30 cellular contexts compared by ENCODE assay signal in the genomic region with DNA sequence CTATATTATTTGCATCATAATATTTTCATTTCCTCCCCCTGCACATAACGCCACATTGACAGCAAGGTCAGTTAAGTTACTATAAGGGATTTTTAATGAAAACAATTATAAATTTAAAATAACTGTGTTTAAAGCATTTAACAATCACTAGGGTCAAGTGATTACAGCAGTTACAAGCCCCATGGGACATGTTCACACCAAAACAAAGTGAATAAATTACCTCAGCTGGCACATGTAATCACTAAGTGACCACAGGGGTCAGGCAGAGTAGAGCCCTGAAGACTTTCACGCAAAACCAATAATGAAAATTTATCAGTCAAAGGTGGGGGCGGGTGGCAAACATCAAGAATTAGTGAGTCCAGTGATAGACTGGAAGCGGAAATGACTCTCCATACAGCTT.
"Had no signal": no experiment of that assay in that cellular context is flagged by ENCODE, and none has a peak within 500 bp of the region (broad histone marks: within the 10 kb centered on the region; RNA-seq: fewer than 3 reads in every experiment).

No MANE protein-coding gene starts in this region.

- H3K9me3 Mint-ChIP-seq: activated CD4-positive, alpha-beta memory T cell treated with anti-CD3 and anti-CD28 coated beads, Interleukin-2, amount 10 ng/mL, durations not matched to agents 7 days and 5 days; activated CD4-positive, alpha-beta T cell treated with anti-CD3 and anti-CD28 coated beads, Interleukin-2, amount 10 ng/mL, durations not matched to agents 7 days and 5 days; activated T-cell treated with anti-CD3 and anti-CD28 coated beads, Interleukin-2, amount 50 U/mL, for 4 hours; activated T-helper 17 cell treated with anti-CD3 and anti-CD28 coated beads, Interleukin-2, amount 50 U/mL, for 72 hours had no signal

- H3K36me3 Mint-ChIP-seq: activated naive CD8-positive, alpha-beta T cell had no signal

- H3K27ac ChIP-seq: brain microvascular endothelial cell, epithelial cell of prostate, esophagus squamous epithelium, gastroesophageal sphincter had no signal

- ATAC-seq: activated T-cell treated with anti-CD3 and anti-CD28 coated beads, Interleukin-2, amount 50 U/mL, for 4 hours; activated T-helper 17 cell treated with anti-CD3 and anti-CD28 coated beads, Interleukin-2, amount 50 U/mL, for 72 hours; effector memory CD8-positive, alpha-beta T cell; gastroesophageal sphincter had no signal

- H3K9me3 ChIP-seq: esophagus squamous epithelium, gastroesophageal sphincter had no signal

- H3K4me3 ChIP-seq: esophagus squamous epithelium, gastroesophageal sphincter had no signal

- H3K27me3 Mint-ChIP-seq: activated CD4-positive, alpha-beta memory T cell treated with anti-CD3 and anti-CD28 coated beads, Interleukin-2, amount 10 ng/mL, durations not matched to agents 7 days and 5 days; activated naive CD8-positive, alpha-beta T cell; effector memory CD8-positive, alpha-beta T cell had no signal

- H3K27ac Mint-ChIP-seq: activated CD4-positive, alpha-beta memory T cell treated with anti-CD3 and anti-CD28 coated beads, Interleukin-2, amount 10 ng/mL, durations not matched to agents 7 days and 5 days; activated CD4-positive, alpha-beta T cell treated with anti-CD3 and anti-CD28 coated beads, Interleukin-2, amount 10 ng/mL, durations not matched to agents 7 days and 5 days; activated naive CD8-positive, alpha-beta T cell; activated T-helper 17 cell treated with anti-CD3 and anti-CD28 coated beads, Interleukin-2, amount 50 U/mL, for 72 hours; effector memory CD8-positive, alpha-beta T cell had no signal

- H3K4me1 ChIP-seq: esophagus squamous epithelium, gastroesophageal sphincter had no signal

- H3K4me3 Mint-ChIP-seq: activated CD4-positive, alpha-beta memory T cell treated with anti-CD3 and anti-CD28 coated beads, Interleukin-2, amount 10 ng/mL, durations not matched to agents 7 days and 5 days; activated CD4-positive, alpha-beta T cell treated with anti-CD3 and anti-CD28 coated beads, Interleukin-2, amount 10 ng/mL, durations not matched to agents 7 days and 5 days; activated naive CD8-positive, alpha-beta T cell; activated T-cell treated with anti-CD3 and anti-CD28 coated beads, Interleukin-2, amount 50 U/mL, for 4 hours; activated T-helper 17 cell treated with anti-CD3 and anti-CD28 coated beads, Interleukin-2, amount 50 U/mL, for 72 hours; effector memory CD8-positive, alpha-beta T cell had no signal

- DNase-seq: activated CD4-positive, alpha-beta memory T cell treated with anti-CD3 and anti-CD28 coated beads, Interleukin-2, amount 10 ng/mL, durations not matched to agents 7 days and 5 days; activated CD4-positive, alpha-beta T cell treated with anti-CD3 and anti-CD28 coated beads for 1 hour; activated CD4-positive, alpha-beta T cell treated with anti-CD3 and anti-CD28 coated beads for 4 hours; activated CD4-positive, alpha-beta T cell treated with anti-CD3 and anti-CD28 coated beads, Interleukin-2, amount 10 ng/mL, durations not matched to agents 7 days and 5 days; activated CD4-positive, alpha-beta T cell treated with anti-CD3 and anti-CD28 coated beads, Interleukin-2, amount 50 U/mL, for 4 hours; activated CD4-positive, CD25-positive, alpha-beta regulatory T cell; activated effector memory CD4-positive, alpha-beta T cell treated with Interleukin-2 at 50 U/mL for 16 hours; activated gamma-delta T cell treated with Interleukin-2 at 50 U/mL for 16 hours; activated naive CD4-positive, alpha-beta T cell treated with anti-CD3 and anti-CD28 coated beads, Interleukin-2, amount 50 U/mL, for 16 hours; activated naive CD4-positive, alpha-beta T cell treated with Interleukin-2 at 50 U/mL for 16 hours; activated T-cell treated with anti-CD3 and anti-CD28 coated beads, Interleukin-2, amount 50 U/mL, for 4 hours; amniotic stem cell; anterior cingulate cortex; brain microvascular endothelial cell; caudate nucleus; cortex of kidney; dermis blood vessel endothelial cell; effector CD4-positive, alpha-beta T cell; effector memory CD8-positive, alpha-beta T cell; esophagus squamous epithelium; foreskin melanocyte; T-helper 2 cell had no signal

- FAIRE-seq: astrocyte, bronchial epithelial cell, colon, endothelial cell of umbilical vein had no signal

- H3K36me3 ChIP-seq: brain microvascular endothelial cell, esophagus squamous epithelium, gastroesophageal sphincter had no signal

- H3K4me1 Mint-ChIP-seq: activated CD4-positive, alpha-beta memory T cell treated with anti-CD3 and anti-CD28 coated beads, Interleukin-2, amount 10 ng/mL, durations not matched to agents 7 days and 5 days; activated CD4-positive, alpha-beta T cell treated with anti-CD3 and anti-CD28 coated beads, Interleukin-2, amount 10 ng/mL, durations not matched to agents 7 days and 5 days; activated T-helper 17 cell treated with anti-CD3 and anti-CD28 coated beads, Interleukin-2, amount 50 U/mL, for 72 hours had no signal
